ENCODE assay signal across 1 cellular context in genomic region chr15:70319466-70319865, GRCh38.
TF ChIP-seq lines count a peak whose summit lies in the region.

No MANE protein-coding gene starts in this region.

TF ChIP-seq in HepG2, 621 proteins besides CTCF, POLR2A, EP300 and RAD21:
- TF ChIP-seq NFIB (CRISPR knock-in tag; IDR thresholded peaks at IDR 0.05; ENCODE audit: borderline replicate concordance), result no peak
- no peak for TF ChIP-seq ZNF788 (CRISPR knock-in tag; IDR thresholded peaks at IDR 0.05; ENCODE audit: borderline replicate concordance)
- TF ChIP-seq CC2D1A (CRISPR knock-in tag; IDR thresholded peaks at IDR 0.05), result no peak
- TF ChIP-seq ZNF484 (CRISPR knock-in tag; IDR thresholded peaks at IDR 0.05; ENCODE audit: borderline replicate concordance, low read depth), result no peak
- no peak for TF ChIP-seq ATF5 (CRISPR knock-in tag; IDR thresholded peaks at IDR 0.05; ENCODE audit: low read depth)
- TF ChIP-seq, protein P1, sequence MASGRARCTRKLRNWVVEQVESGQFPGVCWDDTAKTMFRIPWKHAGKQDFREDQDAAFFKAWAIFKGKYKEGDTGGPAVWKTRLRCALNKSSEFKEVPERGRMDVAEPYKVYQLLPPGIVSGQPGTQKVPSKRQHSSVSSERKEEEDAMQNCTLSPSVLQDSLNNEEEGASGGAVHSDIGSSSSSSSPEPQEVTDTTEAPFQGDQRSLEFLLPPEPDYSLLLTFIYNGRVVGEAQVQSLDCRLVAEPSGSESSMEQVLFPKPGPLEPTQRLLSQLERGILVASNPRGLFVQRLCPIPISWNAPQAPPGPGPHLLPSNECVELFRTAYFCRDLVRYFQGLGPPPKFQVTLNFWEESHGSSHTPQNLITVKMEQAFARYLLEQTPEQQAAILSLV (CRISPR knock-in tag; IDR thresholded peaks at IDR 0.05; ENCODE audit: borderline replicate concordance), result no peak
- TF ChIP-seq, protein P2, sequence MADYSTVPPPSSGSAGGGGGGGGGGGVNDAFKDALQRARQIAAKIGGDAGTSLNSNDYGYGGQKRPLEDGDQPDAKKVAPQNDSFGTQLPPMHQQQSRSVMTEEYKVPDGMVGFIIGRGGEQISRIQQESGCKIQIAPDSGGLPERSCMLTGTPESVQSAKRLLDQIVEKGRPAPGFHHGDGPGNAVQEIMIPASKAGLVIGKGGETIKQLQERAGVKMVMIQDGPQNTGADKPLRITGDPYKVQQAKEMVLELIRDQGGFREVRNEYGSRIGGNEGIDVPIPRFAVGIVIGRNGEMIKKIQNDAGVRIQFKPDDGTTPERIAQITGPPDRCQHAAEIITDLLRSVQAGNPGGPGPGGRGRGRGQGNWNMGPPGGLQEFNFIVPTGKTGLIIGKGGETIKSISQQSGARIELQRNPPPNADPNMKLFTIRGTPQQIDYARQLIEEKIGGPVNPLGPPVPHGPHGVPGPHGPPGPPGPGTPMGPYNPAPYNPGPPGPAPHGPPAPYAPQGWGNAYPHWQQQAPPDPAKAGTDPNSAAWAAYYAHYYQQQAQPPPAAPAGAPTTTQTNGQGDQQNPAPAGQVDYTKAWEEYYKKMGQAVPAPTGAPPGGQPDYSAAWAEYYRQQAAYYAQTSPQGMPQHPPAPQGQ (CRISPR knock-in tag; IDR thresholded peaks at IDR 0.05; ENCODE audit: borderline replicate concordance), result no peak
- TF ChIP-seq NCOA1 (CRISPR knock-in tag; IDR thresholded peaks at IDR 0.05), result no peak
- TF ChIP-seq, protein P3, sequence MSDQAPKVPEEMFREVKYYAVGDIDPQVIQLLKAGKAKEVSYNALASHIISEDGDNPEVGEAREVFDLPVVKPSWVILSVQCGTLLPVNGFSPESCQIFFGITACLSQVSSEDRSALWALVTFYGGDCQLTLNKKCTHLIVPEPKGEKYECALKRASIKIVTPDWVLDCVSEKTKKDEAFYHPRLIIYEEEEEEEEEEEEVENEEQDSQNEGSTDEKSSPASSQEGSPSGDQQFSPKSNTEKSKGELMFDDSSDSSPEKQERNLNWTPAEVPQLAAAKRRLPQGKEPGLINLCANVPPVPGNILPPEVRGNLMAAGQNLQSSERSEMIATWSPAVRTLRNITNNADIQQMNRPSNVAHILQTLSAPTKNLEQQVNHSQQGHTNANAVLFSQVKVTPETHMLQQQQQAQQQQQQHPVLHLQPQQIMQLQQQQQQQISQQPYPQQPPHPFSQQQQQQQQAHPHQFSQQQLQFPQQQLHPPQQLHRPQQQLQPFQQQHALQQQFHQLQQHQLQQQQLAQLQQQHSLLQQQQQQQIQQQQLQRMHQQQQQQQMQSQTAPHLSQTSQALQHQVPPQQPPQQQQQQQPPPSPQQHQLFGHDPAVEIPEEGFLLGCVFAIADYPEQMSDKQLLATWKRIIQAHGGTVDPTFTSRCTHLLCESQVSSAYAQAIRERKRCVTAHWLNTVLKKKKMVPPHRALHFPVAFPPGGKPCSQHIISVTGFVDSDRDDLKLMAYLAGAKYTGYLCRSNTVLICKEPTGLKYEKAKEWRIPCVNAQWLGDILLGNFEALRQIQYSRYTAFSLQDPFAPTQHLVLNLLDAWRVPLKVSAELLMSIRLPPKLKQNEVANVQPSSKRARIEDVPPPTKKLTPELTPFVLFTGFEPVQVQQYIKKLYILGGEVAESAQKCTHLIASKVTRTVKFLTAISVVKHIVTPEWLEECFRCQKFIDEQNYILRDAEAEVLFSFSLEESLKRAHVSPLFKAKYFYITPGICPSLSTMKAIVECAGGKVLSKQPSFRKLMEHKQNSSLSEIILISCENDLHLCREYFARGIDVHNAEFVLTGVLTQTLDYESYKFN (CRISPR knock-in tag; conservative IDR thresholded peaks at IDR 0.05), result no peak
- TF ChIP-seq ZNF644 (CRISPR knock-in tag; IDR thresholded peaks at IDR 0.05; ENCODE audit: low read depth), result no peak
- no peak for TF ChIP-seq RAD51 (IDR thresholded peaks at IDR 0.05; ENCODE audit: borderline replicate concordance)
- no peak for TF ChIP-seq SPEN (CRISPR knock-in tag; IDR thresholded peaks at IDR 0.05; ENCODE audit: low read depth)
- no peak for TF ChIP-seq ZNF207 (IDR thresholded peaks at IDR 0.05; ENCODE audit: borderline replicate concordance)
- TF ChIP-seq, protein P4, sequence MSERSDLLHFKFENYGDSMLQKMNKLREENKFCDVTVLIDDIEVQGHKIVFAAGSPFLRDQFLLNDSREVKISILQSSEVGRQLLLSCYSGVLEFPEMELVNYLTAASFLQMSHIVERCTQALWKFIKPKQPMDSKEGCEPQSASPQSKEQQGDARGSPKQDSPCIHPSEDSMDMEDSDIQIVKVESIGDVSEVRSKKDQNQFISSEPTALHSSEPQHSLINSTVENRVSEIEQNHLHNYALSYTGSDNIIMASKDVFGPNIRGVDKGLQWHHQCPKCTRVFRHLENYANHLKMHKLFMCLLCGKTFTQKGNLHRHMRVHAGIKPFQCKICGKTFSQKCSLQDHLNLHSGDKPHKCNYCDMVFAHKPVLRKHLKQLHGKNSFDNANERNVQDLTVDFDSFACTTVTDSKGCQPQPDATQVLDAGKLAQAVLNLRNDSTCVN (CRISPR knock-in tag; IDR thresholded peaks at IDR 0.05; ENCODE audit: borderline replicate concordance), result no peak
